ENCODE assay signal across 7 cellular contexts in genomic region chr6:80094017-80094416, GRCh38. TPM values are rescaled to one million over a fixed set of nuclear protein-coding genes. Genes with fewer than 3 reads are reported as not detected.
A peak's percentile ranks its signal among the peaks of the same experiment; 100 is the strongest.
DNase-seq lines count a peak whose midpoint lies in the region; ATAC-seq and TF ChIP-seq lines count a peak whose summit lies in the region.

No MANE protein-coding gene starts in this region.

- no peak overlapping the region for H3K27ac ChIP-seq in parathyroid adenoma

- H3K36me3 Mint-ChIP-seq in endothelial cell (ENCODE audit: low read depth, unreplicated experiment) = no peaks in the 10 kb centered on the region

- no peaks in the 10 kb centered on the region for H3K79me2 ChIP-seq in parathyroid adenoma

- no peak for ATAC-seq in GM19452 (IDR thresholded peaks at IDR 0.05; ENCODE audit: unreplicated experiment)

- H3K36me3 ChIP-seq in H7 (replicated peaks; ENCODE audit: control insufficient read depth, insufficient read depth, low read length) = no peaks in the 10 kb centered on the region
- no peaks in the 10 kb centered on the region for H3K36me3 ChIP-seq in parathyroid adenoma (ENCODE audit: control insufficient read depth, insufficient read depth, low read length)

- DNase-seq in ELR (ENCODE audit: low read depth) = peak; percentile 54
- peak; percentile 27 for DNase-seq in H7
- peak; percentile 66 for DNase-seq in OCI-M1 (lab: John Stamatoyannopoulos, UW)
- peak; percentile 9 for DNase-seq in endothelial cell (ENCODE audit: low spot score)
- no peak for DNase-seq in activated CD8-positive, alpha-beta memory T cell treated with anti-CD3 and anti-CD28 coated beads, Interleukin-2, amount 50 U/mL, for 48 hours

- no peaks in the 10 kb centered on the region for H3K4me1 ChIP-seq in parathyroid adenoma

- no peaks in the 10 kb centered on the region for H3K9me3 ChIP-seq in parathyroid adenoma (ENCODE audit: control insufficient read depth, low read length)

- no peak overlapping the region for H2AFZ ChIP-seq in parathyroid adenoma

- no peaks in the 10 kb centered on the region for H3K4me1 Mint-ChIP-seq in endothelial cell (ENCODE audit: unreplicated experiment)

- H3K4me3 ChIP-seq in H7 (ENCODE audit: insufficient read depth, low read depth, low read length) (no peak overlapping the region), parathyroid adenoma (ENCODE audit: low read depth, low read length) (no peak overlapping the region)

- TF ChIP-seq CTCF in endothelial cell (IDR thresholded peaks at IDR 0.05; ENCODE audit: unreplicated experiment) (peak; percentile 90), parathyroid adenoma (IDR thresholded peaks at IDR 0.05) (peak; percentile 65)

- H3K27me3 ChIP-seq in H7 (ENCODE audit: control insufficient read depth, insufficient read depth, low read length) (no peaks in the 10 kb centered on the region), parathyroid adenoma (ENCODE audit: control insufficient read depth, insufficient read depth, low read length) (no peaks in the 10 kb centered on the region)

- no peak overlapping the region for H3K9ac ChIP-seq in parathyroid adenoma

- no peak overlapping the region for H3K4me3 Mint-ChIP-seq in endothelial cell (ENCODE audit: unreplicated experiment)

- H3K27ac Mint-ChIP-seq in endothelial cell (ENCODE audit: unreplicated experiment) = no peak overlapping the region

- H3K27me3 Mint-ChIP-seq in endothelial cell (ENCODE audit: unreplicated experiment) = no peaks in the 10 kb centered on the region

- H3K4me2 ChIP-seq in parathyroid adenoma (ENCODE audit: low read length) = no peak overlapping the region

- H3K9me3 Mint-ChIP-seq in endothelial cell (ENCODE audit: unreplicated experiment) = no peaks in the 10 kb centered on the region

RNA-seq across cellular contexts. Expression of gene BCKDHB, which starts 12.5 kb away (rescaled TPM):
- total RNA-seq in H7 (2014; rRNA removed; shearing (Covaris generic)) = 17.4 and 19.4 TPM in 2 replicates
- 15.3 TPM for total RNA-seq in endothelial cell (ENCODE audit: unreplicated experiment)
